In genomic region chr2:86788881-86789686, GRCh38 we compare ENCODE assay signal across 10 cellular contexts. TPM values are rescaled to one million over a fixed set of nuclear protein-coding genes. Genes with fewer than 3 reads are reported as not detected.
A peak's percentile ranks its signal among the peaks of the same experiment; 100 is the strongest.
DNase-seq lines count a peak whose midpoint lies in the region; ATAC-seq, FAIRE-seq and TF ChIP-seq lines count a peak whose summit lies in the region.
"Had no signal": no experiment of that assay in that cellular context is flagged by ENCODE, and none has a peak within 500 bp of the region (broad histone marks: within the 10 kb centered on the region; RNA-seq: fewer than 3 reads in every experiment).

No MANE protein-coding gene starts in this region.

- CTCF ChIA-PET in A549 (lab: Yijun Ruan, JAX): interaction anchor here (1.0 kb wide), 1 partner anchor 12 kb away, joined by 3 read pairs; no protein-coding TSS in a partner anchor

- peaks cover 7% of the 10 kb centered on the region for H3K36me3 Mint-ChIP-seq in natural killer cell

- peak overlapping the region; percentile 90 for H3K4me3 Mint-ChIP-seq in natural killer cell

- POLR2A ChIA-PET in A549 (lab: Yijun Ruan, JAX): no interaction called here

- H3K9me3 Mint-ChIP-seq in natural killer cell: no peaks in the 10 kb centered on the region

- intact Hi-C loops in natural killer cell (cut with micrococcal nuclease): no loop called here

- H3K27ac Mint-ChIP-seq in natural killer cell: peak overlapping the region; percentile 95 to 97

- H3K9me3 ChIP-seq in A549: no peaks in the 10 kb centered on the region
- H3K9me3 ChIP-seq in NT2/D1 (ENCODE audit: insufficient read depth, low read length): no peaks in the 10 kb centered on the region
- H3K9me3 ChIP-seq in tibial nerve: no peaks in the 10 kb centered on the region

- H3K4me3 ChIP-seq in A549 (peak overlapping the region; percentile 31; the same call in 2 of the 3 replicates), NT2/D1 (ENCODE audit: insufficient read length, low read depth) (no peak overlapping the region), tibial nerve (peak overlapping the region in 2 of 4 donors; percentile 27 to 35)

- H3K4me1 Mint-ChIP-seq in natural killer cell: peaks cover 52 to 61% of the 10 kb centered on the region in 2 donors

- H3K4me1 ChIP-seq in A549 (peaks cover 19% of the 10 kb centered on the region; the same call in 2 of the 3 replicates), NT2/D1 (ENCODE audit: insufficient read depth, insufficient read length) (peaks cover 2% of the 10 kb centered on the region), tibial nerve (peaks cover 0 to 43% (median 23%) of the 10 kb centered on the region in 4 donors)

- TF ChIP-seq CTCF in A549 (IDR thresholded peaks at IDR 0.05) (no peak), natural killer cell (IDR thresholded peaks at IDR 0.05) (no peak), tibial nerve (IDR thresholded peaks at IDR 0.05) (no peak)

- H3K27me3 Mint-ChIP-seq in natural killer cell (ENCODE audit: low read depth in 2 of 2): peaks cover 0 to 11% of the 10 kb centered on the region in 2 donors

- no peak for TF ChIP-seq POLR2A in A549 (IDR thresholded peaks at IDR 0.05; ENCODE audit: low read length)
- TF ChIP-seq POLR2A in erythroblast (IDR thresholded peaks at IDR 0.05; ENCODE audit: low read length): no peak
- TF ChIP-seq POLR2A in tibial nerve (IDR thresholded peaks at IDR 0.05): no peak

- peak overlapping the region; percentile 10 for H3K9ac ChIP-seq in NT2/D1 (ENCODE audit: insufficient read length, low read depth)

- H3K27ac ChIP-seq in A549: no peak overlapping the region
- H3K27ac ChIP-seq in tibial nerve: peak overlapping the region in 1 of 4 donors; percentile 63
- H3K27ac ChIP-seq: C4-2B had no signal

- TF ChIP-seq EP300 in A549 (IDR thresholded peaks at IDR 0.05) (no peak), tibial nerve (IDR thresholded peaks at IDR 0.05) (no peak)

- H3K36me3 ChIP-seq in NT2/D1 (ENCODE audit: insufficient read depth, insufficient read length, low read length): no peaks in the 10 kb centered on the region
- H3K36me3 ChIP-seq in tibial nerve: no peaks in the 10 kb centered on the region

- WGBS in A549 (ENCODE audit: missing lambda C conversion rate): 42% methylated on average over 48 of the region's 64 CpGs
- 5 to 6% methylated on average over 43 to 44 of the region's 64 CpGs for WGBS in tibial nerve, 2 donors

- H3K27me3 ChIP-seq in NT2/D1 (ENCODE audit: insufficient read depth, insufficient read length) (peaks cover 61% of the 10 kb centered on the region), tibial nerve (peaks cover 0 to 54% of the 10 kb centered on the region in 2 donors)

- peak in 1 of 2 experiments; percentile 13 for DNase-seq in A549 (ENCODE audit: low read depth in 1 of 2, low spot score in 1 of 2)
- no peak for DNase-seq in NT2/D1 (ENCODE audit: low read depth, low spot score)
- peak; percentile 12 to 14 for DNase-seq in erythroblast (lab: John Stamatoyannopoulos, UW)
- no peak for DNase-seq in natural killer cell
- DNase-seq in tibial nerve (ENCODE audit: low spot score in 2 of 2): no peak
- no peak for DNase-seq in NCI-H1694 treated with DMSO at 0.1 percent for 48 hours (lab: John Stamatoyannopoulos, UW)
- DNase-seq in kidney glomerular epithelial cell (lab: John Stamatoyannopoulos, UW): no peak
- DNase-seq: Karpas-422 had no signal

- no peak for FAIRE-seq in A549 (lab: Jason Lieb, UNC)

- TF ChIP-seq RAD21 in A549 (conservative IDR thresholded peaks at IDR 0.05 in 1 of 2, IDR thresholded peaks at IDR 0.05 in 1 of 2): no peak

- ATAC-seq in A549 (peak in 1 of 2 experiments; percentile 22; a peak in 2 of 6 replicates), natural killer cell (no peak), HG03342 (IDR thresholded peaks at IDR 0.05; ENCODE audit: unreplicated experiment) (no peak)

- H3K4me2 ChIP-seq in A549: peak overlapping the region; percentile 80

TF ChIP-seq in A549, 52 proteins besides CTCF, POLR2A, EP300 and RAD21:
- TF ChIP-seq E2F6 (IDR thresholded peaks at IDR 0.05; ENCODE audit: borderline replicate concordance, low read depth): 0 out of 2 replicates have a peak, but pooled peaks have one; percentile 41
- TF ChIP-seq KDM1A (IDR thresholded peaks at IDR 0.05; ENCODE audit: low read depth): no peak
- peak; percentile 60; the same call in 1 of the 2 replicates for TF ChIP-seq MAX (IDR thresholded peaks at IDR 0.05)

RNA-seq across cellular contexts. Expression of gene CD8A, which starts 1.6 kb away (rescaled TPM):
- polyA plus RNA-seq in A549 (2011; rRNA removed) (0.29 and 0.40 TPM in 2 replicates), A549 (2017; fragmentation: RNase III; extraction: RNeasy Plus Mini Kit Qiagen cat#74134 plus additional on column Dnase treatment) (0.10 to 0.25 TPM (median 0.22 TPM) in 3 replicates)
- 0.06 and 0.07 TPM in 2 replicates for polyA plus RNA-seq in A549 (2012; cell fraction: cytosol; rRNA removed)
- polyA plus RNA-seq in A549 (2012; cell fraction: nucleus; rRNA removed): 0.07 and 0.12 TPM in 2 replicates
- polyA minus RNA-seq in A549 (2011; rRNA and poly(A)+ RNA removed): 0.08 and 0.24 TPM in 2 replicates
- total RNA-seq in natural killer cell (100 to 1,000 TPM in 2 of 3 donors, 10 to 100 TPM in 1; 85.3 to 208 (median 162) TPM), tibial nerve (1 to 10 TPM in 2 of 4 donors, under 1 TPM in 1, not detected in 1; 0.63 to 1.8 (median 1.1) TPM)

Comparison
In these comparisons a context has a peak if more than half of its experiments do, and no peak if none do; other contexts are left out.
1. DNase-seq: peak in erythroblast (2 of 2); none in NT2/D1 (single experiment), natural killer cell (single experiment), tibial nerve (0 of 2), NCI-H1694 treated with DMSO at 0.1 percent for 48 hours (single experiment) and kidney glomerular epithelial cell (single experiment).
2. RNA of gene CD8A, which starts 1.6 kb away (total RNA-seq): 85.3 to 208 TPM in natural killer cell; 0.63 to 1.8 TPM in tibial nerve; every median in the first group is over 10 times any median in the second.